ENCODE assay signal across 8 cellular contexts in the genomic region with DNA sequence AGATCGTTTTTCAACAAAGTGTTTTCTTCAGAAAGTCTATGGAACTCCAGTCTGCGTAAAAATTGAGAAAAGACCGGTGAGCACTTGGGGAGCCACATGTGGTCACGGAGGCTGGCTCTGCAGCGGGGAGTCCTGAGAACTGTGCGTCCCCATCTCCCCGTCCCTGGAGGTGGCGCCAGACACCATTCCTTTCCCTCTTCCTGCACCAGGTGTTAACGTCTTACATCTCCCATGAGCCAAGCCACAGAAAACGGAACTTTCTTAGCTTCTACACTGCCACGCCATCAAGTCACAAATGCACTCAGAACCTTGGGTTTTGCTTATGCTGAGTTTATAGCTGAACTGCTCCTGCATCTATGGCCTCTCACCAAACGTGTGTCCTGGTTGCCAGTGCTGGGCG.
DNase-seq lines count a peak whose midpoint lies in the region; ATAC-seq and TF ChIP-seq lines count a peak whose summit lies in the region.

No MANE protein-coding gene starts in this region.

- TF ChIP-seq POLR2A in body of pancreas (IDR thresholded peaks at IDR 0.05) = no peak

- DNase-seq in NCI-H2227 (lab: John Stamatoyannopoulos, UW; ENCODE audit: unreplicated experiment) (peak; percentile 35), NCI-H2227 treated with DMSO at 0.1 percent for 48 hours (lab: John Stamatoyannopoulos, UW) (no peak), Panc1 (ENCODE audit: low read depth, low spot score) (peak; percentile 8), body of pancreas (peak; percentile 38 to 65 (median 55)), osteoblast (ENCODE audit: insufficient read length, low spot score, missing footprints) (peak; percentile 69), lower lobe of right lung (no peak)

- ATAC-seq in HG02885 (IDR thresholded peaks at IDR 0.05; ENCODE audit: poor library complexity, unreplicated experiment) (peak; percentile 95), Panc1 (peak; percentile 51; the same call in 1 of the 2 replicates), body of pancreas (peak; percentile 58), GM18498 (IDR thresholded peaks at IDR 0.05; ENCODE audit: unreplicated experiment) (no peak), lower lobe of right lung (no peak)

- in situ Hi-C loops in Panc1 (cut with HindIII; ENCODE audit: low pct_unique_long_range_greater_than_20kb, low sequenced_read_pairs) = no loop called here

- POLR2A ChIA-PET in Panc1 (lab: Charles Lee) = no interaction called here

- CTCF ChIA-PET in Panc1 (lab: Charles Lee) = no interaction called here

- H3K4me3 ChIP-seq in Panc1 (ENCODE audit: low read depth in 2 of 2, low read length in 2 of 2) = no peak overlapping the region
- H3K4me3 ChIP-seq in body of pancreas = no peak overlapping the region
- H3K4me3 ChIP-seq in osteoblast (ENCODE audit: insufficient read depth, low read length) = no peak overlapping the region
- no peak overlapping the region for H3K4me3 ChIP-seq in lower lobe of right lung

- no TSS peak for BruUV-seq in Panc1 (replicated peaks; lab: Mats Ljungman, UMichigan)

- H3K36me3 ChIP-seq in Panc1 (ENCODE audit: control insufficient read depth, insufficient read depth, low read length) (no peaks in the 10 kb centered on the region; the same call in 1 of the 2 replicates), body of pancreas (replicated peaks in 1 of 2; ENCODE audit: insufficient read depth in 1 of 2, low read depth in 2 of 2) (no peaks in the 10 kb centered on the region), osteoblast (ENCODE audit: insufficient read depth, low read length) (peaks cover 5% of the 10 kb centered on the region), lower lobe of right lung (peaks cover 30% of the 10 kb centered on the region)

- H3K27me3 ChIP-seq in Panc1 (ENCODE audit: control insufficient read depth, insufficient read depth, low read length) = no peaks in the 10 kb centered on the region
- no peaks in the 10 kb centered on the region for H3K27me3 ChIP-seq in body of pancreas
- no peaks in the 10 kb centered on the region for H3K27me3 ChIP-seq in osteoblast (ENCODE audit: insufficient read depth, low read length)
- H3K27me3 ChIP-seq in lower lobe of right lung (ENCODE audit: low read depth) = no peaks in the 10 kb centered on the region

- no peaks in the 10 kb centered on the region for H3K79me2 ChIP-seq in osteoblast (ENCODE audit: insufficient read depth, low read length)

- no peaks in the 10 kb centered on the region for H4K20me1 ChIP-seq in osteoblast (ENCODE audit: insufficient read depth, low read length)

- intact Hi-C loops in Panc1 (cut with micrococcal nuclease; ENCODE audit: unreplicated experiment) = no loop called here
- intact Hi-C loops in body of pancreas (cut with DNase I) = no loop called here
- intact Hi-C loops in lower lobe of right lung (cut with DNase I) = no loop called here

- TF ChIP-seq CTCF in Panc1 (IDR thresholded peaks at IDR 0.05) (no peak; the same call in 1 of the 2 replicates), body of pancreas (IDR thresholded peaks at IDR 0.05) (peak; percentile 23 to 67 (median 49)), osteoblast (IDR thresholded peaks at IDR 0.05; ENCODE audit: extremely low read depth, low read depth, low read length) (peak; percentile 54), lower lobe of right lung (IDR thresholded peaks at IDR 0.05) (no peak)

- H3K27ac ChIP-seq in Panc1 (ENCODE audit: low read length) (no peak overlapping the region), body of pancreas (no peak overlapping the region), osteoblast (ENCODE audit: low read depth, low read length) (no peak overlapping the region), lower lobe of right lung (no peak overlapping the region)

- 44 to 63% methylated on average over 13 of the region's 13 CpGs for WGBS in body of pancreas, 2 donors

- no peak overlapping the region for H2AFZ ChIP-seq in osteoblast (ENCODE audit: low read length)

- H3K4me1 ChIP-seq in Panc1 (ENCODE audit: control insufficient read depth, insufficient read depth, low read length) (no peaks in the 10 kb centered on the region), body of pancreas (no peaks in the 10 kb centered on the region), osteoblast (ENCODE audit: insufficient read depth, low read length) (no peaks in the 10 kb centered on the region), lower lobe of right lung (no peaks in the 10 kb centered on the region)

- H3K9me3 ChIP-seq in Panc1 (ENCODE audit: control insufficient read depth, insufficient read depth, low read depth, low read length) (no peaks in the 10 kb centered on the region), body of pancreas (no peaks in the 10 kb centered on the region), osteoblast (ENCODE audit: low read depth, low read length) (no peaks in the 10 kb centered on the region), lower lobe of right lung (no peaks in the 10 kb centered on the region)

- H3K4me2 ChIP-seq in osteoblast (ENCODE audit: insufficient read depth, low read length) = no peak overlapping the region

Comparison
In these comparisons a context has a peak if more than half of its experiments do, and no peak if none do; other contexts are left out.
1. DNase-seq: peak in NCI-H2227 (single experiment), Panc1 (single experiment), body of pancreas (4 of 4) and osteoblast (single experiment); none in NCI-H2227 treated with DMSO at 0.1 percent for 48 hours (single experiment) and lower lobe of right lung (single experiment).
2. ATAC-seq: peak in HG02885 (single experiment), Panc1 (single experiment) and body of pancreas (single experiment); none in GM18498 (single experiment) and lower lobe of right lung (0 of 2).
3. CTCF ChIP-seq: peak in body of pancreas (7 of 7) and osteoblast (single experiment); none in Panc1 (single experiment) and lower lobe of right lung (single experiment).